In genomic region chr1:74193908-74194307, GRCh38 we compare ENCODE assay signal across 20 cellular contexts. TPM values are rescaled to one million over a fixed set of nuclear protein-coding genes. Genes with fewer than 3 reads are reported as not detected.
A peak's percentile ranks its signal among the peaks of the same experiment; 100 is the strongest.
DNase-seq lines count a peak whose midpoint lies in the region; ATAC-seq and TF ChIP-seq lines count a peak whose summit lies in the region.
"Had no signal": no experiment of that assay in that cellular context is flagged by ENCODE, and none has a peak within 500 bp of the region (broad histone marks: within the 10 kb centered on the region; RNA-seq: fewer than 3 reads in every experiment).

No MANE protein-coding gene starts in this region.

- H3K4me3 ChIP-seq in AG10803 (ENCODE audit: low read length) = no peak overlapping the region
- H3K4me3 ChIP-seq in colonic mucosa = no peak overlapping the region
- H3K4me3 ChIP-seq: dorsolateral prefrontal cortex, GM23338, upper lobe of left lung had no signal

- H3K36me3 ChIP-seq in colonic mucosa = no peaks in the 10 kb centered on the region
- H3K36me3 ChIP-seq: neutrophil, upper lobe of left lung had no signal

- DNase-seq in AG10803 (ENCODE audit: low read depth) = peak; percentile 36
- DNase-seq in HT1080 (ENCODE audit: low read depth) = peak; percentile 27
- DNase-seq in astrocyte of the hippocampus (ENCODE audit: low read depth, low spot score) = peak; percentile 64
- DNase-seq in iris pigment epithelial cell (ENCODE audit: low read depth) = peak; percentile 63
- DNase-seq in colonic mucosa = no peak
- no peak for DNase-seq in NCI-H526 treated with DMSO at 0.1 percent for 48 hours (lab: John Stamatoyannopoulos, UW)
- DNase-seq: activated CD4-positive, alpha-beta memory T cell treated with anti-CD3 and anti-CD28 coated beads, Interleukin-2, amount 10 ng/mL, durations not matched to agents 7 days and 5 days; amygdala; DMS53; dorsolateral prefrontal cortex; foreskin melanocyte; NCI-H1105; NCI-H2171 treated with DMSO at 0.1 percent for 48 hours; stimulated activated naive B cell treated with anti-CD40 and anti-IgM and Interleukin-4, amounts not matched to agents 10 μg/mL and 1 μg/mL and 100 μg/mL, for 72 hours; upper lobe of left lung had no signal

- no peak for TF ChIP-seq CTCF in AG10803 (conservative IDR thresholded peaks at IDR 0.05; ENCODE audit: low read length)
- no peak for TF ChIP-seq CTCF in colonic mucosa (IDR thresholded peaks at IDR 0.05)

- peaks cover 3% of the 10 kb centered on the region for H3K4me1 ChIP-seq in colonic mucosa

- intact Hi-C loops in colonic mucosa (cut with DNase I) = no loop called here

- H3K9ac ChIP-seq in colonic mucosa (ENCODE audit: low read depth in 2 of 2, low read length in 2 of 2) = no peak overlapping the region

- no peaks in the 10 kb centered on the region for H3K27me3 ChIP-seq in colonic mucosa
- H3K27me3 ChIP-seq: dorsolateral prefrontal cortex, upper lobe of left lung had no signal

- H3K9me3 ChIP-seq in colonic mucosa = no peaks in the 10 kb centered on the region
- H3K9me3 ChIP-seq: neutrophil, upper lobe of left lung had no signal

- H3K27ac ChIP-seq in colonic mucosa = no peak overlapping the region
- H3K27ac ChIP-seq: dorsolateral prefrontal cortex, neutrophil, upper lobe of left lung had no signal

- ATAC-seq in HG03432 (IDR thresholded peaks at IDR 0.05; ENCODE audit: unreplicated experiment) (no peak), HG03439 (IDR thresholded peaks at IDR 0.05; ENCODE audit: unreplicated experiment) (no peak)
- ATAC-seq: GM23338; stimulated activated naive B cell treated with anti-CD40 and anti-IgM and Interleukin-4, amounts not matched to agents 10 μg/mL and 1 μg/mL and 100 μg/mL, for 72 hours had no signal

RNA-seq across cellular contexts. Expression of gene LRRIQ3, which starts 4.1 kb away (rescaled TPM):
- total RNA-seq in HT1080 (2014; rRNA removed; shearing (Covaris generic)) = 0.50 and 0.53 TPM in 2 replicates
- 0.26 and 1.3 TPM in 2 replicates for polyA plus RNA-seq in HT1080 (2015; cell fraction: cytosol; rRNA removed)
- polyA plus RNA-seq in HT1080 (2015; cell fraction: nucleus; rRNA removed) = 0.41 and 1.0 TPM in 2 replicates
- total RNA-seq in colonic mucosa = under 1 TPM; 0.16 to 0.74 TPM

RNA-seq across cellular contexts. Expression of gene FPGT, which starts 4.1 kb away (rescaled TPM):
- total RNA-seq in HT1080 (2014; rRNA removed; shearing (Covaris generic)) = 8.8 and 9.2 TPM in 2 replicates
- 11.0 and 11.2 TPM in 2 replicates for polyA plus RNA-seq in HT1080 (2015; cell fraction: cytosol; rRNA removed)
- polyA plus RNA-seq in HT1080 (2015; cell fraction: nucleus; rRNA removed) = 13.9 and 15.8 TPM in 2 replicates
- total RNA-seq in colonic mucosa = 10 to 100 TPM; 14.8 to 15.8 TPM

RNA-seq across cellular contexts. Expression of gene TNNI3K, which starts 41.3 kb away (rescaled TPM):
- total RNA-seq in HT1080 (2014; rRNA removed; shearing (Covaris generic)) = 0.95 TPM in 1 of 2 replicates, not detected in the other
- polyA plus RNA-seq in HT1080 (2015; cell fraction: cytosol; rRNA removed) = 0.14 and 0.15 TPM in 2 replicates
- polyA plus RNA-seq in HT1080 (2015; cell fraction: nucleus; rRNA removed) = not detected in 2 replicates
- total RNA-seq in colonic mucosa = under 1 TPM; 0.59 to 0.96 TPM
- total RNA-seq: GM23338 had no signal
- polyA plus RNA-seq: BJ, GM23338 had no signal

Comparison
In these comparisons a context has a peak if more than half of its experiments do, and no peak if none do; other contexts are left out.
1. DNase-seq: peak in AG10803 (single experiment), HT1080 (single experiment), astrocyte of the hippocampus (single experiment) and iris pigment epithelial cell (single experiment); none in colonic mucosa (single experiment) and NCI-H526 treated with DMSO at 0.1 percent for 48 hours (single experiment).